12 cellular contexts compared by ENCODE assay signal in genomic region chr20:49825521-49826033, GRCh38. TPM values are rescaled to one million over a fixed set of nuclear protein-coding genes. Genes with fewer than 3 reads are reported as not detected.
DNase-seq lines count a peak whose midpoint lies in the region; FAIRE-seq and TF ChIP-seq lines count a peak whose summit lies in the region.
"Had no signal": no experiment of that assay in that cellular context is flagged by ENCODE, and none has a peak within 500 bp of the region (broad histone marks: within the 10 kb centered on the region; RNA-seq: fewer than 3 reads in every experiment).

No MANE protein-coding gene starts in this region.

- H3K27ac ChIP-seq in liver (ENCODE audit: low read depth in 1 of 2, low read length in 2 of 2) (peak overlapping the region; percentile 57 to 63), thymus (ENCODE audit: low read depth) (peak overlapping the region; percentile 25)
- H3K27ac ChIP-seq: KMS-11, left ventricle myocardium inferior had no signal

- TF ChIP-seq CTCF in liver (IDR thresholded peaks at IDR 0.05; ENCODE audit: low read depth, low read length, missing input control) (peak; percentile 16), GM13976 (IDR thresholded peaks at IDR 0.05; ENCODE audit: borderline replicate concordance, control extremely low read depth, extremely low read depth, insufficient read depth, missing control alignments) (no peak)

- H3K27me3 ChIP-seq in liver (ENCODE audit: control insufficient read depth in 4 of 4, insufficient read depth in 4 of 4, low read length in 3 of 4) (no peaks in the 10 kb centered on the region), thymus (ENCODE audit: control insufficient read depth, insufficient read depth) (no peaks in the 10 kb centered on the region)

- 45% methylated on average over 7 of the region's 7 CpGs for WGBS in liver
- WGBS in thymus: 98% methylated on average over 7 of the region's 7 CpGs

- H3K36me3 ChIP-seq in liver (ENCODE audit: control insufficient read depth in 4 of 4, insufficient read depth in 3 of 4, low read depth in 1 of 4, low read length in 3 of 4): peaks cover 0 to 4% (median 1%) of the 10 kb centered on the region in 4 donors
- peaks cover 30% of the 10 kb centered on the region for H3K36me3 ChIP-seq in thymus (ENCODE audit: control insufficient read depth, insufficient read depth)

- peak overlapping the region in 1 of 3 donors; percentile 5 for H3K4me3 ChIP-seq in liver (ENCODE audit: low read depth in 1 of 3, low read length in 3 of 3)
- H3K4me3 ChIP-seq in thymus (ENCODE audit: low read length): no peak overlapping the region
- H3K4me3 ChIP-seq: left ventricle myocardium inferior had no signal

- no peaks in the 10 kb centered on the region for H3K9me3 ChIP-seq in liver (ENCODE audit: control insufficient read depth in 4 of 4, low read length in 3 of 4)
- H3K9me3 ChIP-seq in thymus (ENCODE audit: control insufficient read depth): no peaks in the 10 kb centered on the region
- H3K9me3 ChIP-seq: left ventricle myocardium inferior had no signal

- H3K4me1 ChIP-seq in liver (ENCODE audit: control insufficient read depth in 4 of 4, insufficient read depth in 4 of 4, low read length in 3 of 4) (peaks cover 6 to 33% (median 28%) of the 10 kb centered on the region in 4 donors), thymus (ENCODE audit: control insufficient read depth, insufficient read depth, low read length) (peaks cover 31% of the 10 kb centered on the region)

- peak; percentile 45 to 63 for TF ChIP-seq RAD21 in liver (IDR thresholded peaks at IDR 0.05)

- in situ Hi-C loops in GM13976 (cut with MboI; ENCODE audit: low sequenced_read_pairs, unreplicated experiment): no loop called here

- DNase-seq in NCI-H1092 treated with DMSO at 0.1 percent for 48 hours (lab: John Stamatoyannopoulos, UW) (peak; percentile 51), NCI-H1092 (lab: John Stamatoyannopoulos, UW) (no peak), SHP77 (lab: John Stamatoyannopoulos, UW) (peak; percentile 65 to 72), midbrain (lab: John Stamatoyannopoulos, UW) (no peak), GM19239 (ENCODE audit: insufficient read length, low spot score) (no peak), GM13976 (ENCODE audit: low spot score) (no peak)
- DNase-seq: anterior cingulate cortex, left ventricle myocardium inferior, SIG-M5 had no signal

- H3K9ac ChIP-seq in liver (ENCODE audit: low read depth in 1 of 2, low read length in 2 of 2): no peak overlapping the region
- H3K9ac ChIP-seq: KMS-11 had no signal

- no peak for FAIRE-seq in GM19239 (lab: Jason Lieb, UNC)

TF ChIP-seq in liver, 16 proteins besides CTCF, POLR2A, EP300 and RAD21:
- TF ChIP-seq FOXA1 (IDR thresholded peaks at IDR 0.05): no peak
- TF ChIP-seq JUND (IDR thresholded peaks at IDR 0.05): peak; percentile 23 to 55
- no peak for TF ChIP-seq EGR1 (IDR thresholded peaks at IDR 0.05; ENCODE audit: low read depth in 2 of 2)
- no peak for TF ChIP-seq FOXA2 (IDR thresholded peaks at IDR 0.05)
- peak; percentile 74 to 78 for TF ChIP-seq HNF4A (conservative IDR thresholded peaks at IDR 0.05)
- TF ChIP-seq YY1 (IDR thresholded peaks at IDR 0.05): peak; percentile 57
- TF ChIP-seq NR2F2 (IDR thresholded peaks at IDR 0.05): peak; percentile 20
- TF ChIP-seq RXRA (IDR thresholded peaks at IDR 0.05): peak; percentile 92 to 96
- peak; percentile 29 for TF ChIP-seq MAX (IDR thresholded peaks at IDR 0.05)
- TF ChIP-seq ATF3 (IDR thresholded peaks at IDR 0.05): no peak
- no peak for TF ChIP-seq GABPA (IDR thresholded peaks at IDR 0.05 in 1 of 2, conservative IDR thresholded peaks at IDR 0.05 in 1 of 2)
- TF ChIP-seq TAF1 (conservative IDR thresholded peaks at IDR 0.05): no peak
- TF ChIP-seq ZBTB33 (IDR thresholded peaks at IDR 0.05): peak; percentile 33
- peak; percentile 76 for TF ChIP-seq SP1 (IDR thresholded peaks at IDR 0.05)
- no peak for TF ChIP-seq REST (IDR thresholded peaks at IDR 0.05)
- TF ChIP-seq HNF4G (IDR thresholded peaks at IDR 0.05): peak; percentile 34
TF ChIP-seq in liver: peak in this region for 9.

RNA-seq across cellular contexts. Expression of gene SLC9A8, which starts 12.9 kb away (rescaled TPM):
- total RNA-seq in liver: 1 to 10 TPM; 9.2 to 9.5 TPM
- polyA plus RNA-seq in liver: 1 to 10 TPM; 4.0 to 8.0 TPM
- polyA plus RNA-seq in thymus: 14.1 TPM

Comparison
In these comparisons a context has a peak if more than half of its experiments do, and no peak if none do; other contexts are left out.
1. DNase-seq: peak in NCI-H1092 treated with DMSO at 0.1 percent for 48 hours (single experiment) and SHP77 (2 of 2); none in NCI-H1092 (single experiment), midbrain (single experiment), GM19239 (single experiment) and GM13976 (single experiment).